In the genomic region with DNA sequence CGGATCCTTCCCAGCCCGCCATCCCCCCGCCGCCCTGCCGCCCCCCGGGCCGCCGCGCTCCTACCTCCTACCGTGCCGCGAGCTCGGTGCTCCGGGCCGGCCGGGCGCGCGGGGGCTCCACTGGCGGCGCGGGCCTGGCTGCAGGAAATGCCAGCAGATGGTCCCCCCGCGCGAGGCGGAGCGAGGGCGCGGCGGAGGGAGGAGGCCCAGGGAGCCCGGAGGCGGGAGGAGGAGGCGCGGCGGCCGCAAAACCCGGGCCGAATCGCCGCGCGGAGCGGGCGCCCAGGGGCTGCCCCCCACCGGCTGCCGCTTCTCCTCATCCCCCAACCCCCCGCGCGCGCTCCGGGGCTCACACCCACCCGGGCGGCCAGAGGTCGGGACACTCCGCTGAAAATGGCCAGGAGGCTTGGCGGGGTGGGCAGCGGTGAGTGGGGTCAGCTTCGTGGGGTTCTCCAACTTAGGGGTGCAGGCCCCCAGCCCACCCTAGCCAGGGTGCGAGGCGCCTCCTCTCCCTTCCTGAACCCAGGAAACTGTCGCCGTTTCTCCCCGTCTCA, we compare ENCODE assay signal across 8 cellular contexts. TPM values are rescaled to one million over a fixed set of nuclear protein-coding genes. Genes with fewer than 3 reads are reported as not detected.
DNase-seq lines count a peak whose midpoint lies in the region; ATAC-seq and TF ChIP-seq lines count a peak whose summit lies in the region.

A gene with protein sequence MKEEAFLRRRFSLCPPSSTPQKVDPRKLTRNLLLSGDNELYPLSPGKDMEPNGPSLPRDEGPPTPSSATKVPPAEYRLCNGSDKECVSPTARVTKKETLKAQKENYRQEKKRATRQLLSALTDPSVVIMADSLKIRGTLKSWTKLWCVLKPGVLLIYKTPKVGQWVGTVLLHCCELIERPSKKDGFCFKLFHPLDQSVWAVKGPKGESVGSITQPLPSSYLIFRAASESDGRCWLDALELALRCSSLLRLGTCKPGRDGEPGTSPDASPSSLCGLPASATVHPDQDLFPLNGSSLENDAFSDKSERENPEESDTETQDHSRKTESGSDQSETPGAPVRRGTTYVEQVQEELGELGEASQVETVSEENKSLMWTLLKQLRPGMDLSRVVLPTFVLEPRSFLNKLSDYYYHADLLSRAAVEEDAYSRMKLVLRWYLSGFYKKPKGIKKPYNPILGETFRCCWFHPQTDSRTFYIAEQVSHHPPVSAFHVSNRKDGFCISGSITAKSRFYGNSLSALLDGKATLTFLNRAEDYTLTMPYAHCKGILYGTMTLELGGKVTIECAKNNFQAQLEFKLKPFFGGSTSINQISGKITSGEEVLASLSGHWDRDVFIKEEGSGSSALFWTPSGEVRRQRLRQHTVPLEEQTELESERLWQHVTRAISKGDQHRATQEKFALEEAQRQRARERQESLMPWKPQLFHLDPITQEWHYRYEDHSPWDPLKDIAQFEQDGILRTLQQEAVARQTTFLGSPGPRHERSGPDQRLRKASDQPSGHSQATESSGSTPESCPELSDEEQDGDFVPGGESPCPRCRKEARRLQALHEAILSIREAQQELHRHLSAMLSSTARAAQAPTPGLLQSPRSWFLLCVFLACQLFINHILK (minus strand): TSS at position 159 of the 554 bp plus-strand sequence. CDS start 36,162 bp downstream, outside the sequence.

- peak within 1 kb of the TSS; percentile 84 for H3K9ac ChIP-seq in fibroblast of lung (ENCODE audit: insufficient read depth, low read length)
- peak within 1 kb of the TSS; percentile 69 for H3K9ac ChIP-seq in mucosa of stomach (ENCODE audit: low read length)

- H3K4me1 ChIP-seq in fibroblast of lung (ENCODE audit: control insufficient read depth, extremely low read depth, insufficient read depth, low read length) (peaks cover 27% of the 10 kb centered on the region), mucosa of stomach (ENCODE audit: control insufficient read depth, insufficient read depth, low read length) (peaks cover 60% of the 10 kb centered on the region)

- peak within 1 kb of the TSS; percentile 56 to 61 for H3K4me3 Mint-ChIP-seq in stimulated activated naive B cell treated with anti-CD40 and anti-IgM and Interleukin-4, amounts not matched to agents 10 μg/mL and 1 μg/mL and 100 μg/mL, for 72 hours

- H3K27ac ChIP-seq in fibroblast of lung (ENCODE audit: insufficient read depth, low read length), result peak within 1 kb of the TSS; percentile 74

- H3K36me3 ChIP-seq in fibroblast of lung (ENCODE audit: control insufficient read depth, insufficient read depth, low read length), result no peaks in the 10 kb centered on the region
- H3K36me3 ChIP-seq in mucosa of stomach (ENCODE audit: control insufficient read depth, insufficient read depth, low read length), result no peaks in the 10 kb centered on the region

- H3K79me2 ChIP-seq in fibroblast of lung (ENCODE audit: control insufficient read depth, insufficient read depth, low read length), result peaks cover 40% of the 10 kb centered on the region

- no peak for TF ChIP-seq CTCF in fibroblast of lung (conservative IDR thresholded peaks at IDR 0.05 in 1 of 2, IDR thresholded peaks at IDR 0.05 in 1 of 2; ENCODE audit: low read depth in 1 of 2, low read length in 2 of 2)

- no peak within 1 kb of the TSS for H3K27ac Mint-ChIP-seq in stimulated activated naive B cell treated with anti-CD40 and anti-IgM and Interleukin-4, amounts not matched to agents 10 μg/mL and 1 μg/mL and 100 μg/mL, for 72 hours

- no peaks in the 10 kb centered on the region for H3K36me3 Mint-ChIP-seq in stimulated activated naive B cell treated with anti-CD40 and anti-IgM and Interleukin-4, amounts not matched to agents 10 μg/mL and 1 μg/mL and 100 μg/mL, for 72 hours

- peak within 1 kb of the TSS; percentile 6 for H2AFZ ChIP-seq in fibroblast of lung (ENCODE audit: low read length)

- H3K9me3 Mint-ChIP-seq in stimulated activated naive B cell treated with anti-CD40 and anti-IgM and Interleukin-4, amounts not matched to agents 10 μg/mL and 1 μg/mL and 100 μg/mL, for 72 hours, result no peaks in the 10 kb centered on the region

- DNase-seq in GM04504 (ENCODE audit: low read depth) (peak; percentile 35), NOMO-1 treated with DMSO at 0.1 percent for 48 hours (lab: John Stamatoyannopoulos, UW; ENCODE audit: unreplicated experiment) (peak; percentile 60), fibroblast of lung (ENCODE audit: low read depth in 2 of 2) (peak; percentile 64 to 73), NCI-H2107 treated with DMSO at 0.1 percent for 48 hours (lab: John Stamatoyannopoulos, UW; ENCODE audit: unreplicated experiment) (no peak)
- DNase-seq in activated effector memory CD4-positive, alpha-beta T cell treated with Interleukin-2 at 50 U/mL for 16 hours, result peak; percentile 23
- DNase-seq in stimulated activated naive B cell treated with anti-CD40 and anti-IgM and Interleukin-4, amounts not matched to agents 10 μg/mL and 1 μg/mL and 100 μg/mL, for 72 hours, result no peak

- peak; percentile 43 to 50 for ATAC-seq in stimulated activated naive B cell treated with anti-CD40 and anti-IgM and Interleukin-4, amounts not matched to agents 10 μg/mL and 1 μg/mL and 100 μg/mL, for 72 hours (replicated peaks)
- no peak for ATAC-seq in HG03097 (IDR thresholded peaks at IDR 0.05; ENCODE audit: low FRiP score, unreplicated experiment)

- H3K27me3 Mint-ChIP-seq in stimulated activated naive B cell treated with anti-CD40 and anti-IgM and Interleukin-4, amounts not matched to agents 10 μg/mL and 1 μg/mL and 100 μg/mL, for 72 hours, result peaks cover 66 to 89% of the 10 kb centered on the region in 2 donors

- H3K27me3 ChIP-seq in fibroblast of lung (ENCODE audit: control insufficient read depth, insufficient read depth, low read length) (no peaks in the 10 kb centered on the region), mucosa of stomach (ENCODE audit: control insufficient read depth, insufficient read depth, low read length) (peaks cover 41% of the 10 kb centered on the region)

- H3K4me1 Mint-ChIP-seq in stimulated activated naive B cell treated with anti-CD40 and anti-IgM and Interleukin-4, amounts not matched to agents 10 μg/mL and 1 μg/mL and 100 μg/mL, for 72 hours, result peaks cover 16 to 29% of the 10 kb centered on the region in 2 donors

- peak within 1 kb of the TSS; percentile 93 for H3K4me2 ChIP-seq in fibroblast of lung (ENCODE audit: extremely low read depth, insufficient read depth, low read length)

- no peaks in the 10 kb centered on the region for H4K20me1 ChIP-seq in fibroblast of lung (ENCODE audit: control insufficient read depth, extremely low read depth, insufficient read depth, low read length)

- H3K9me3 ChIP-seq in fibroblast of lung (ENCODE audit: control insufficient read depth, insufficient read depth, low read depth, low read length) (no peaks in the 10 kb centered on the region), mucosa of stomach (ENCODE audit: control insufficient read depth, low read length) (no peaks in the 10 kb centered on the region)

- H3K4me3 ChIP-seq in fibroblast of lung (replicated peaks in 1 of 4; ENCODE audit: control extremely low read depth in 1 of 4, insufficient read depth in 1 of 4, low read depth in 3 of 4, low read length in 4 of 4) (peak within 1 kb of the TSS; percentile 84 to 93 (median 88)), mucosa of stomach (ENCODE audit: low read length) (peak within 1 kb of the TSS; percentile 14)

RNA-seq across cellular contexts. Expression of the gene that starts here (rescaled TPM):
- total RNA-seq in fibroblast of lung, result 33.9 and 49.0 TPM in 2 replicates
- 10.1 and 12.4 TPM in 2 replicates for polyA plus RNA-seq in fibroblast of lung
- 25.2 and 39.1 TPM in 2 replicates for polyA plus RNA-seq in fibroblast of lung (2012)
- polyA minus RNA-seq in fibroblast of lung (ENCODE audit: low replicate concordance), result 28.9 and 38.6 TPM in 2 replicates

Comparison
In these comparisons a context has a peak if more than half of its experiments do, and no peak if none do; other contexts are left out.
1. DNase-seq: peak in GM04504 (single experiment), NOMO-1 treated with DMSO at 0.1 percent for 48 hours (single experiment), activated effector memory CD4-positive, alpha-beta T cell treated with Interleukin-2 at 50 U/mL for 16 hours (single experiment) and fibroblast of lung (2 of 2); none in stimulated activated naive B cell treated with anti-CD40 and anti-IgM and Interleukin-4, amounts not matched to agents 10 μg/mL and 1 μg/mL and 100 μg/mL, for 72 hours (single experiment) and NCI-H2107 treated with DMSO at 0.1 percent for 48 hours (single experiment).